29 cellular contexts compared by ENCODE assay signal in the genomic region with DNA sequence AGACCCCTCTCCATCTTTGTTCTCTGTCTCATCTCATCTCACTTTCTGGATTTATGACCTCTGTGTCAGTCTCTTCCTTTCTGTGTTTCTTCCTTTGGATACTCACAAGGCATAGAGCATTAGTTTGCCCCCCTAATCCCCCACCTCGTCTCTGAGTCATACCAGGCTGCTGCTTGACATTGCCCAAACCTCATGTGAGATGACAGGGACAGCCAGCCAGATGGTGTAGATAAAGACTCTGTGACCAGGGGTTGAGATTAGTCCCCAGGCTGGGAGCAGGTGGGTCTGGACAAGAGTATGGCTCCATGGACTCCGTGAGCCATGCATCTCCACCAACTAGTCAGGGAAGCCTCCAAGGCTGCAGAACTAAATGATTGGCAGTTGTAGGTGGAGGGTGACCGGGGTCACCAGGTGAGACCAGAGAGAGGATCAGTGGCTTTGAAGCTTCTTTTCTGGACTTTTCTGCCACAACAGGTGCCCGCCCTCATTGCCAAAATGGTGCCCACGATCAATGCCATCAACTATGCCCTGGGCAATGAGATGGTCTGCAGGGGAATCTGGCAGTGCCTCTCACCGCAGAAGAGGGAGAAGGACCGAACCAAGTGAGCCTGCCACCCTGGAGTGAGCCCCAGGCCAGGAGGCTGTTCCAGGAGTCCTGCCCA. TPM values are rescaled to one million over a fixed set of nuclear protein-coding genes. Genes with fewer than 3 reads are reported as not detected.
"Had no signal": no experiment of that assay in that cellular context is flagged by ENCODE, and none has a peak within 500 bp of the region (broad histone marks: within the 10 kb centered on the region; RNA-seq: fewer than 3 reads in every experiment).

No MANE protein-coding gene starts in this region.

- H3K27ac ChIP-seq: coronary artery, gastrocnemius medialis, heart right ventricle, left lung, lower lobe of right lung, neural progenitor cell, psoas muscle, spleen, testis, tibial nerve had no signal

- H3K4me1 ChIP-seq: gastrocnemius medialis, left lung, lower lobe of right lung, psoas muscle, spleen, testis had no signal

- DNase-seq: effector CD8-positive, alpha-beta T cell; gastrocnemius medialis; heart right ventricle; left lung; lower lobe of right lung; midbrain; occipital lobe; psoas muscle; spleen; stimulated activated CD4-positive, alpha-beta T cell treated with anti-CD3 and anti-CD28 coated beads, Interleukin-15, amount 100 ng/mL, for 24 hours; stimulated activated CD4-positive, alpha-beta T cell treated with anti-CD3 and anti-CD28 coated beads, Interleukin-1b, Interleukin-23, amount 100 ng/mL, for 48 hours; stimulated activated CD4-positive, alpha-beta T cell treated with anti-CD3 and anti-CD28 coated beads, Interleukin-4, amount 100 ng/mL, for 24 hours; stimulated activated naive B cell treated with anti-CD40 and anti-IgM and Interleukin-4, amounts not matched to agents 10 μg/mL and 1 μg/mL and 100 μg/mL, for 72 hours; stimulated activated naive CD8-positive, alpha-beta T cell treated with anti-CD3 and anti-CD28 coated beads, Interleukin-15, amount 100 ng/mL, for 72 hours; testis had no signal

- H3K27me3 ChIP-seq: testis, tibial nerve had no signal

- H3K36me3 ChIP-seq: gastrocnemius medialis, heart right ventricle, left lung, lower lobe of right lung, neural progenitor cell, spleen, tibial nerve had no signal

- H3K4me3 ChIP-seq: coronary artery, gastrocnemius medialis, heart right ventricle, left lung, lower lobe of right lung, neural progenitor cell, psoas muscle, spleen, testis, tibial nerve had no signal

- H3K9me3 ChIP-seq: gastrocnemius medialis, heart right ventricle, left lung, lower lobe of right lung, psoas muscle, spleen, testis, tibial nerve had no signal

- ATAC-seq: gastrocnemius medialis; lower lobe of right lung; natural killer cell treated with Interleukin-12 subunit alpha and Interleukin-12 subunit beta and Interleukin-15 and Interleukin-18, amount 100 ng/mL, for 72 hours; psoas muscle; sciatic nerve; stimulated activated naive B cell treated with anti-CD40 and anti-IgM and Interleukin-4, amounts not matched to agents 10 μg/mL and 1 μg/mL and 100 μg/mL, for 72 hours; stimulated activated naive CD8-positive, alpha-beta T cell treated with anti-CD3 and anti-CD28 coated beads, Interleukin-15, amount 100 ng/mL, for 72 hours had no signal

- H3K9me3 Mint-ChIP-seq: memory B cell; natural killer cell treated with Interleukin-12 subunit alpha and Interleukin-12 subunit beta and Interleukin-15 and Interleukin-18, amount 100 ng/mL, for 72 hours; stimulated activated naive B cell treated with anti-CD40 and anti-IgM and Interleukin-4, amounts not matched to agents 10 μg/mL and 1 μg/mL and 100 μg/mL, for 72 hours; stimulated activated naive CD8-positive, alpha-beta T cell treated with anti-CD3 and anti-CD28 coated beads, Interleukin-15, amount 100 ng/mL, for 72 hours had no signal

- H3K4me3 Mint-ChIP-seq: memory B cell; natural killer cell treated with Interleukin-12 subunit alpha and Interleukin-12 subunit beta and Interleukin-15 and Interleukin-18, amount 100 ng/mL, for 72 hours; neural progenitor cell; stimulated activated naive B cell treated with anti-CD40 and anti-IgM and Interleukin-4, amounts not matched to agents 10 μg/mL and 1 μg/mL and 100 μg/mL, for 72 hours; stimulated activated naive CD8-positive, alpha-beta T cell treated with anti-CD3 and anti-CD28 coated beads, Interleukin-15, amount 100 ng/mL, for 72 hours had no signal

- H3K36me3 Mint-ChIP-seq: memory B cell; natural killer cell treated with Interleukin-12 subunit alpha and Interleukin-12 subunit beta and Interleukin-15 and Interleukin-18, amount 100 ng/mL, for 72 hours; neural progenitor cell; stimulated activated naive B cell treated with anti-CD40 and anti-IgM and Interleukin-4, amounts not matched to agents 10 μg/mL and 1 μg/mL and 100 μg/mL, for 72 hours had no signal

- H3K27ac Mint-ChIP-seq: memory B cell; natural killer cell treated with Interleukin-12 subunit alpha and Interleukin-12 subunit beta and Interleukin-15 and Interleukin-18, amount 100 ng/mL, for 72 hours; stimulated activated naive B cell treated with anti-CD40 and anti-IgM and Interleukin-4, amounts not matched to agents 10 μg/mL and 1 μg/mL and 100 μg/mL, for 72 hours; stimulated activated naive CD8-positive, alpha-beta T cell treated with anti-CD3 and anti-CD28 coated beads, Interleukin-15, amount 100 ng/mL, for 72 hours had no signal

RNA-seq across cellular contexts. Expression of gene RGR, which starts 13.3 kb away (rescaled TPM):
- total RNA-seq: chondrocyte; dermis microvascular lymphatic vessel endothelial cell; fibroblast of lung; left lung; lower lobe of right lung; natural killer cell treated with Interleukin-12 subunit alpha and Interleukin-12 subunit beta and Interleukin-15 and Interleukin-18, amount 100 ng/mL, for 72 hours; psoas muscle; spleen; ureter had no signal
- polyA plus RNA-seq: fibroblast of lung, keratinocyte, spleen had no signal

RNA-seq across cellular contexts. Expression of gene LRIT1, which starts 16.8 kb away (rescaled TPM):
- total RNA-seq: chondrocyte; dermis microvascular lymphatic vessel endothelial cell; fibroblast of lung; gastrocnemius medialis; left lung; lower lobe of right lung; natural killer cell treated with Interleukin-12 subunit alpha and Interleukin-12 subunit beta and Interleukin-15 and Interleukin-18, amount 100 ng/mL, for 72 hours; occipital lobe; psoas muscle; sciatic nerve; skeletal muscle tissue; spleen; subcutaneous adipose tissue; tibial nerve; ureter had no signal
- polyA plus RNA-seq: esophagus, fibroblast of lung, heart right ventricle, keratinocyte, psoas muscle, spleen had no signal

RNA-seq across cellular contexts. Expression of gene LRIT2, which starts 32.8 kb away (rescaled TPM):
- total RNA-seq: chondrocyte; dermis microvascular lymphatic vessel endothelial cell; fibroblast of lung; gastrocnemius medialis; heart right ventricle; left lung; lower lobe of right lung; natural killer cell treated with Interleukin-12 subunit alpha and Interleukin-12 subunit beta and Interleukin-15 and Interleukin-18, amount 100 ng/mL, for 72 hours; occipital lobe; psoas muscle; sciatic nerve; skeletal muscle tissue; spleen; subcutaneous adipose tissue; tibial nerve; ureter had no signal
- polyA plus RNA-seq: esophagus, fibroblast of lung, heart right ventricle, keratinocyte, psoas muscle, spleen had no signal
